In the genomic region with DNA sequence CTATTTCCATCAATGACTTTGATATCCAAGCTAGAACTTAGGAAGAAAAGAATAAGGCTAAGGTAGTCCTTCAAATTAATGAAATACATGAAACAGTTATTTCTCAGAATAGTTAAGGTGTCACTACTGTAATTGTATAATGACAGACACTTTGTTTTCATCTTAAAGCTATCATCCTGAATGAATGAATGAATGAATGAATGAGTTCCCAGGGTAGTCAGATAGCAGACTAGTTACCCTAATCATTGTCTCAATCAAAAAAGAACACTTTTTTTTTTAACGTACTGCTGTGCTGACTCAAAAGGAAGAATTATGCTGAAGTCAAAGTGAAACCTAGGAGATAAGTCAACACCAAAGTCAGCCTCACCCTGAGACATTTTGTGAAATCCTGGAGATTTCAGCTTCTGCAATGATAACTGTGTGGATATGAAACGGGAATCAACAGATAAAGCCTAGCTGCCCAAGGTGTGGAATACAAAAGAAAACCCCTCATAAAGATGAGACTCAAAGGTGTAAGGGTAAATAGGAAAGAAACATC, we compare ENCODE assay signal across 15 cellular contexts.
DNase-seq lines count a peak whose midpoint lies in the region; ATAC-seq and TF ChIP-seq lines count a peak whose summit lies in the region.
"Had no signal": no experiment of that assay in that cellular context is flagged by ENCODE, and none has a peak within 500 bp of the region (broad histone marks: within the 10 kb centered on the region; RNA-seq: fewer than 3 reads in every experiment).

No MANE protein-coding gene starts in this region.

- H3K27ac Mint-ChIP-seq in CD4-positive, CD25-positive, alpha-beta regulatory T cell, result no peak overlapping the region
- H3K27ac Mint-ChIP-seq in activated T-helper 2 cell treated with anti-CD3 and anti-CD28 coated beads, Interferon-gamma antibody, Interleukin-2, Interleukin-4, amounts not matched to agents 10 μg/mL and 5 μg/mL and 100 μg/mL, durations not matched to agents 14 hours and 24 hours and 36 hours, result peak overlapping the region; percentile 55
- peak overlapping the region; percentile 47 for H3K27ac Mint-ChIP-seq in memory B cell
- H3K27ac Mint-ChIP-seq: CD14-positive monocyte, H9, IgD-negative memory B cell had no signal

- ATAC-seq in CD4-positive, CD25-positive, alpha-beta regulatory T cell (ENCODE audit: low read depth in 2 of 2), result no peak
- ATAC-seq in GM19463 (IDR thresholded peaks at IDR 0.05; ENCODE audit: unreplicated experiment) (peak; percentile 64), memory B cell (ENCODE audit: low read depth) (no peak)

- no peaks in the 10 kb centered on the region for H3K36me3 Mint-ChIP-seq in CD4-positive, CD25-positive, alpha-beta regulatory T cell
- no peaks in the 10 kb centered on the region for H3K36me3 Mint-ChIP-seq in activated T-helper 2 cell treated with anti-CD3 and anti-CD28 coated beads, Interferon-gamma antibody, Interleukin-2, Interleukin-4, amounts not matched to agents 10 μg/mL and 5 μg/mL and 100 μg/mL, durations not matched to agents 14 hours and 24 hours and 36 hours (ENCODE audit: low read depth)
- H3K36me3 Mint-ChIP-seq in memory B cell, result no peaks in the 10 kb centered on the region
- H3K36me3 Mint-ChIP-seq: CD14-positive monocyte; CD8-positive, alpha-beta memory T cell; IgD-negative memory B cell had no signal

- H3K27ac ChIP-seq in CD4-positive, CD25-positive, alpha-beta regulatory T cell (ENCODE audit: insufficient read depth, low read length, poor library complexity, severe bottlenecking), result no peak overlapping the region

- H3K9me3 ChIP-seq in CD4-positive, CD25-positive, alpha-beta regulatory T cell (ENCODE audit: control insufficient read depth in 2 of 2, low read length in 2 of 2), result no peaks in the 10 kb centered on the region
- H3K9me3 ChIP-seq in BE2C, result no peaks in the 10 kb centered on the region
- H3K9me3 ChIP-seq: Caco-2 had no signal

- no peak overlapping the region for H3K4me3 Mint-ChIP-seq in CD4-positive, CD25-positive, alpha-beta regulatory T cell
- H3K4me3 Mint-ChIP-seq in activated T-helper 2 cell treated with anti-CD3 and anti-CD28 coated beads, Interferon-gamma antibody, Interleukin-2, Interleukin-4, amounts not matched to agents 10 μg/mL and 5 μg/mL and 100 μg/mL, durations not matched to agents 14 hours and 24 hours and 36 hours (ENCODE audit: low read depth), result no peak overlapping the region
- no peak overlapping the region for H3K4me3 Mint-ChIP-seq in memory B cell
- H3K4me3 Mint-ChIP-seq: CD14-positive monocyte; CD8-positive, alpha-beta memory T cell; H9 had no signal

- no peaks in the 10 kb centered on the region for H3K4me1 ChIP-seq in CD4-positive, CD25-positive, alpha-beta regulatory T cell (ENCODE audit: control insufficient read depth, insufficient read depth, low read length, poor library complexity, severe bottlenecking)
- H3K4me1 ChIP-seq in BE2C, result no peaks in the 10 kb centered on the region
- H3K4me1 ChIP-seq: Caco-2 had no signal

- peaks cover 7 to 10% (median 8%) of the 10 kb centered on the region in 4 donors for H3K4me1 Mint-ChIP-seq in CD4-positive, CD25-positive, alpha-beta regulatory T cell
- H3K4me1 Mint-ChIP-seq in activated T-helper 2 cell treated with anti-CD3 and anti-CD28 coated beads, Interferon-gamma antibody, Interleukin-2, Interleukin-4, amounts not matched to agents 10 μg/mL and 5 μg/mL and 100 μg/mL, durations not matched to agents 14 hours and 24 hours and 36 hours (ENCODE audit: low read depth), result peaks cover 15% of the 10 kb centered on the region
- H3K4me1 Mint-ChIP-seq in memory B cell, result peaks cover 2% of the 10 kb centered on the region
- H3K4me1 Mint-ChIP-seq: CD14-positive monocyte; CD8-positive, alpha-beta memory T cell; H9 had no signal

- intact Hi-C loops in activated T-helper 2 cell treated with anti-CD3 and anti-CD28 coated beads, Interferon-gamma antibody, Interleukin-2, Interleukin-4, amounts not matched to agents 10 μg/mL and 5 μg/mL and 100 μg/mL, durations not matched to agents 14 hours and 24 hours and 36 hours (cut with micrococcal nuclease), result loop anchor here (10.0 kb wide), 1 partner anchor 69 kb away; a partner anchor contains a TSS

- DNase-seq in CD4-positive, CD25-positive, alpha-beta regulatory T cell, result peak in 1 of 3 donors; percentile 18
- DNase-seq in activated T-helper 2 cell treated with anti-CD3 and anti-CD28 coated beads, Interferon-gamma antibody, Interleukin-2, Interleukin-4, amounts not matched to agents 10 μg/mL and 5 μg/mL and 100 μg/mL, durations not matched to agents 14 hours and 24 hours and 36 hours (ENCODE audit: low spot score), result no peak
- DNase-seq in memory B cell (ENCODE audit: low spot score in 2 of 2), result no peak
- DNase-seq in hypothalamus (lab: John Stamatoyannopoulos, UW), result no peak
- no peak for DNase-seq in BE2C
- DNase-seq in MV-4-11 (lab: John Stamatoyannopoulos, UW), result no peak
- DNase-seq: Caco-2; CD8-positive, alpha-beta memory T cell; DND-41; GF-D8; GOT3; H9 had no signal

- peak overlapping the region; percentile 35 for H3K4me3 ChIP-seq in CD4-positive, CD25-positive, alpha-beta regulatory T cell (ENCODE audit: low read depth, low read length)
- H3K4me3 ChIP-seq in BE2C (ENCODE audit: low read depth, low read length), result no peak overlapping the region

- H3K27me3 Mint-ChIP-seq in CD4-positive, CD25-positive, alpha-beta regulatory T cell, result no peaks in the 10 kb centered on the region
- no peaks in the 10 kb centered on the region for H3K27me3 Mint-ChIP-seq in activated T-helper 2 cell treated with anti-CD3 and anti-CD28 coated beads, Interferon-gamma antibody, Interleukin-2, Interleukin-4, amounts not matched to agents 10 μg/mL and 5 μg/mL and 100 μg/mL, durations not matched to agents 14 hours and 24 hours and 36 hours (ENCODE audit: low read depth)
- no peaks in the 10 kb centered on the region for H3K27me3 Mint-ChIP-seq in memory B cell
- H3K27me3 Mint-ChIP-seq: IgD-negative memory B cell had no signal

- H3K27me3 ChIP-seq in CD4-positive, CD25-positive, alpha-beta regulatory T cell (ENCODE audit: control insufficient read depth, insufficient read depth, low read length), result no peaks in the 10 kb centered on the region
- H3K27me3 ChIP-seq in BE2C, result no peaks in the 10 kb centered on the region

- peaks cover 0 to 2% (median 0%) of the 10 kb centered on the region in 7 donors for H3K9me3 Mint-ChIP-seq in CD4-positive, CD25-positive, alpha-beta regulatory T cell
- no peaks in the 10 kb centered on the region for H3K9me3 Mint-ChIP-seq in activated T-helper 2 cell treated with anti-CD3 and anti-CD28 coated beads, Interferon-gamma antibody, Interleukin-2, Interleukin-4, amounts not matched to agents 10 μg/mL and 5 μg/mL and 100 μg/mL, durations not matched to agents 14 hours and 24 hours and 36 hours
- no peaks in the 10 kb centered on the region for H3K9me3 Mint-ChIP-seq in memory B cell
- H3K9me3 Mint-ChIP-seq: CD8-positive, alpha-beta memory T cell; IgD-negative memory B cell had no signal

- no peak for TF ChIP-seq CTCF in BE2C (IDR thresholded peaks at IDR 0.05; ENCODE audit: low read depth, low read length)

- H3K36me3 ChIP-seq in CD4-positive, CD25-positive, alpha-beta regulatory T cell (ENCODE audit: control insufficient read depth, insufficient read depth, low read length), result no peaks in the 10 kb centered on the region
- no peaks in the 10 kb centered on the region for H3K36me3 ChIP-seq in BE2C

Comparison
In these comparisons a context has a peak if more than half of its experiments do, and no peak if none do; other contexts are left out.
1. H3K27ac Mint-ChIP-seq: peak in activated T-helper 2 cell treated with anti-CD3 and anti-CD28 coated beads, Interferon-gamma antibody, Interleukin-2, Interleukin-4, amounts not matched to agents 10 μg/mL and 5 μg/mL and 100 μg/mL, durations not matched to agents 14 hours and 24 hours and 36 hours (single experiment) and memory B cell (single experiment); none in CD4-positive, CD25-positive, alpha-beta regulatory T cell (0 of 3).